34 cellular contexts compared by ENCODE assay signal in the genomic region with DNA sequence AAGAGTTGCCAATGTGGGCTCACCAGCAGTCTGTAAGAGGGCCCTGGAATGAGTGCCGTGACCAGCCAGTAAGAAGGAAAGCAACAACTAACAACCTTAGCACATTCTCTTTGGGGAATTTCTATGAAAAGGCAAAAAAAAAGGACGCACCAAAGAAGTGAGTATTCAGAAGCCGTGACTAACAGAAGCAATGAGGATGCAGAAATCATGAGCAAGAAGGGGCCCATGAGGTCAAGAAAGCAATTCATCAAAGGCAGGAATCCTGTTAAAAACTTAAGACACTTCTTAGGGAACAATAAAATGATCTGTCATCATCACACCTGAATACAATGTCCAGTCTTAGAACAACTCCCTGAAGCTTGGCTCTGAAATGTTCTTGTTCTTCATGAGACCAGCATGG.
"Had no signal": no experiment of that assay in that cellular context is flagged by ENCODE, and none has a peak within 500 bp of the region (broad histone marks: within the 10 kb centered on the region; RNA-seq: fewer than 3 reads in every experiment).

No MANE protein-coding gene starts in this region.

- H3K9me3 Mint-ChIP-seq: activated CD4-positive, alpha-beta memory T cell treated with anti-CD3 and anti-CD28 coated beads, Interleukin-2, amount 10 ng/mL, durations not matched to agents 7 days and 5 days; activated CD4-positive, alpha-beta T cell treated with anti-CD3 and anti-CD28 coated beads, Interleukin-2, amount 10 ng/mL, durations not matched to agents 7 days and 5 days; activated naive CD4-positive, alpha-beta T cell treated with anti-CD3 and anti-CD28 coated beads, Interleukin-2, amount 50 U/mL, for 24 hours; activated naive CD8-positive, alpha-beta T cell treated with anti-CD3 and anti-CD28 coated beads, Interleukin-2, amount 50 U/mL, for 24 hours; activated T-cell treated with anti-CD3 and anti-CD28 coated beads, Interleukin-2, amount 50 U/mL, for 24 hours; activated T-helper 17 cell treated with anti-CD3 and anti-CD28 coated beads, Interleukin-2, amount 50 U/mL, for 72 hours; stimulated activated memory B cell treated with anti-CD40 and anti-IgM and Interleukin-4, amounts not matched to agents 10 μg/mL and 1 μg/mL and 100 μg/mL, for 72 hours; stimulated activated naive CD8-positive, alpha-beta T cell treated with anti-CD3 and anti-CD28 coated beads, Interleukin-15, amount 100 ng/mL, for 72 hours had no signal

- H3K4me1 Mint-ChIP-seq: activated CD4-positive, alpha-beta memory T cell treated with anti-CD3 and anti-CD28 coated beads, Interleukin-2, amount 10 ng/mL, durations not matched to agents 7 days and 5 days; activated CD4-positive, alpha-beta T cell treated with anti-CD3 and anti-CD28 coated beads, Interleukin-2, amount 10 ng/mL, durations not matched to agents 7 days and 5 days; activated naive CD4-positive, alpha-beta T cell treated with anti-CD3 and anti-CD28 coated beads, Interleukin-2, amount 50 U/mL, for 24 hours; activated naive CD8-positive, alpha-beta T cell treated with anti-CD3 and anti-CD28 coated beads, Interleukin-2, amount 50 U/mL, for 24 hours; activated T-helper 17 cell treated with anti-CD3 and anti-CD28 coated beads, Interleukin-2, amount 50 U/mL, for 72 hours; stimulated activated naive CD8-positive, alpha-beta T cell treated with anti-CD3 and anti-CD28 coated beads, Interleukin-15, amount 100 ng/mL, for 72 hours; WTC11 had no signal

- H3K27ac ChIP-seq: cardiac muscle cell, coronary artery, right lobe of liver, skin epidermis, thyroid gland, upper lobe of left lung, vagina had no signal

- H3K4me3 Mint-ChIP-seq: activated CD4-positive, alpha-beta memory T cell treated with anti-CD3 and anti-CD28 coated beads, Interleukin-2, amount 10 ng/mL, durations not matched to agents 7 days and 5 days; activated CD4-positive, alpha-beta T cell treated with anti-CD3 and anti-CD28 coated beads, Interleukin-2, amount 10 ng/mL, durations not matched to agents 7 days and 5 days; activated naive CD4-positive, alpha-beta T cell treated with anti-CD3 and anti-CD28 coated beads, Interleukin-2, amount 50 U/mL, for 24 hours; activated naive CD8-positive, alpha-beta T cell treated with anti-CD3 and anti-CD28 coated beads, Interleukin-2, amount 50 U/mL, for 24 hours; activated T-cell treated with anti-CD3 and anti-CD28 coated beads, Interleukin-2, amount 50 U/mL, for 24 hours; activated T-helper 17 cell treated with anti-CD3 and anti-CD28 coated beads, Interleukin-2, amount 50 U/mL, for 72 hours; brain; stimulated activated memory B cell treated with anti-CD40 and anti-IgM and Interleukin-4, amounts not matched to agents 10 μg/mL and 1 μg/mL and 100 μg/mL, for 72 hours; stimulated activated naive CD8-positive, alpha-beta T cell treated with anti-CD3 and anti-CD28 coated beads, Interleukin-15, amount 100 ng/mL, for 72 hours; T-helper 17 cell; WTC11 had no signal

- H3K27me3 ChIP-seq: cardiac muscle cell, dorsolateral prefrontal cortex, right lobe of liver, thyroid gland, upper lobe of left lung, vagina had no signal

- H3K9me3 ChIP-seq: right lobe of liver, thyroid gland, upper lobe of left lung, vagina had no signal

- H3K4me1 ChIP-seq: right lobe of liver had no signal

- DNase-seq: activated CD4-positive, alpha-beta memory T cell treated with anti-CD3 and anti-CD28 coated beads, Interleukin-2, amount 10 ng/mL, durations not matched to agents 7 days and 5 days; activated CD4-positive, alpha-beta T cell treated with anti-CD3 and anti-CD28 coated beads for 1 hour; activated CD4-positive, alpha-beta T cell treated with anti-CD3 and anti-CD28 coated beads, Interleukin-2, amount 10 ng/mL, durations not matched to agents 7 days and 5 days; activated CD8-positive, alpha-beta memory T cell treated with anti-CD3 and anti-CD28 coated beads, Interleukin-2, amount 50 U/mL, for 48 hours; activated gamma-delta T cell treated with Interleukin-2 at 50 U/mL for 16 hours; activated naive CD8-positive, alpha-beta T cell treated with anti-CD3 and anti-CD28 coated beads, Interleukin-2, amount 50 U/mL, for 24 hours; activated T-cell treated with anti-CD3 and anti-CD28 coated beads, Interleukin-2, amount 50 U/mL, for 24 hours; dorsolateral prefrontal cortex; effector memory CD4-positive, alpha-beta T cell; foreskin fibroblast; head of caudate nucleus; hippocampal formation; left cardiac atrium; left ventricle myocardium superior; posterior cingulate gyrus; right lobe of liver; stimulated activated CD4-positive, alpha-beta T cell treated with anti-CD3 and anti-CD28 coated beads, Interleukin-12 subunit alpha, Interleukin-12 subunit beta, amount 100 ng/mL, for 4 hours; stimulated activated CD4-positive, alpha-beta T cell treated with anti-CD3 and anti-CD28 coated beads, Interleukin-4, amount 100 ng/mL, for 4 hours; stimulated activated CD8-positive, alpha-beta memory T cell treated with anti-CD3 and anti-CD28 coated beads, Interleukin-4, amount 100 ng/mL, for 48 hours; stimulated activated naive CD8-positive, alpha-beta T cell treated with anti-CD3 and anti-CD28 coated beads, Interleukin-15, amount 100 ng/mL, for 72 hours; substantia nigra; T-helper 17 cell; T1000; thyroid gland; upper lobe of left lung had no signal

- H3K4me3 ChIP-seq: cardiac muscle cell, coronary artery, dorsolateral prefrontal cortex, right lobe of liver, skin epidermis, thyroid gland, upper lobe of left lung, vagina had no signal

- H3K27ac Mint-ChIP-seq: activated CD4-positive, alpha-beta memory T cell treated with anti-CD3 and anti-CD28 coated beads, Interleukin-2, amount 10 ng/mL, durations not matched to agents 7 days and 5 days; activated CD4-positive, alpha-beta T cell treated with anti-CD3 and anti-CD28 coated beads, Interleukin-2, amount 10 ng/mL, durations not matched to agents 7 days and 5 days; activated naive CD8-positive, alpha-beta T cell treated with anti-CD3 and anti-CD28 coated beads, Interleukin-2, amount 50 U/mL, for 24 hours; activated T-cell treated with anti-CD3 and anti-CD28 coated beads, Interleukin-2, amount 50 U/mL, for 24 hours; activated T-helper 17 cell treated with anti-CD3 and anti-CD28 coated beads, Interleukin-2, amount 50 U/mL, for 72 hours; stimulated activated memory B cell treated with anti-CD40 and anti-IgM and Interleukin-4, amounts not matched to agents 10 μg/mL and 1 μg/mL and 100 μg/mL, for 72 hours; T-helper 17 cell; WTC11 had no signal

- H3K27me3 Mint-ChIP-seq: activated naive CD8-positive, alpha-beta T cell treated with anti-CD3 and anti-CD28 coated beads, Interleukin-2, amount 50 U/mL, for 24 hours had no signal
